Comparison of ENCODE assay signal across 30 cellular contexts in genomic region chr5:9244417-9244816, GRCh38.
"Had no signal": no experiment of that assay in that cellular context is flagged by ENCODE, and none has a peak within 500 bp of the region (broad histone marks: within the 10 kb centered on the region; RNA-seq: fewer than 3 reads in every experiment).

No MANE protein-coding gene starts in this region.

- DNase-seq: activated B cell treated with CpG ODN at 0.5 μM for 24 hours; activated CD4-positive, alpha-beta memory T cell treated with anti-CD3 and anti-CD28 coated beads for 36 hours; activated CD4-positive, alpha-beta T cell treated with anti-CD3 and anti-CD28 coated beads for 1 hour; activated CD4-positive, alpha-beta T cell treated with anti-CD3 and anti-CD28 coated beads, Interleukin-2, amount 10 ng/mL, durations not matched to agents 24 days and 14 days; activated CD8-positive, alpha-beta memory T cell treated with anti-CD3 and anti-CD28 coated beads for 24 hours; activated gamma-delta T cell treated with Interleukin-2 at 50 U/mL for 16 hours; activated T-cell treated with anti-CD3 and anti-CD28 coated beads for 4 hours; activated T-cell treated with anti-CD3 and anti-CD28 coated beads, Interleukin-2, amount 50 U/mL, for 48 hours; aorta; body of pancreas; NCI-H1092 treated with DMSO at 0.1 percent for 48 hours; NCI-H1417 treated with DMSO at 0.1 percent for 48 hours; NCI-H1694; NCI-H2029; NCI-H345; NCI-H510A; NCI-H526 treated with DMSO at 0.1 percent for 48 hours; NCI-H82; NK-92 treated with Interleukin-12 subunit alpha and Interleukin-12 subunit beta, amount 100 ng/mL, for 24 hours; OCI-M1; SHP77 treated with DMSO at 0.1 percent for 48 hours; T-cell; T-helper 2 cell; T1000 had no signal

- H3K27ac Mint-ChIP-seq: activated B cell treated with CpG ODN at 0.5 μM for 24 hours; activated CD4-positive, alpha-beta memory T cell treated with anti-CD3 and anti-CD28 coated beads for 36 hours; activated CD4-positive, alpha-beta T cell treated with anti-CD3 and anti-CD28 coated beads, Interleukin-2, amount 10 ng/mL, durations not matched to agents 24 days and 14 days; activated naive CD4-positive, alpha-beta T cell treated with anti-CD3 and anti-CD28 coated beads, Interleukin-2, amount 50 U/mL, for 24 hours; activated T-helper 17 cell treated with anti-CD3 and anti-CD28 coated beads, Interleukin-2, amount 50 U/mL, for 72 hours; T-cell had no signal

- H3K4me1 ChIP-seq: body of pancreas had no signal

- ATAC-seq: activated T-helper 17 cell treated with anti-CD3 and anti-CD28 coated beads, Interleukin-2, amount 50 U/mL, for 72 hours; body of pancreas; Panc1; T-cell had no signal

- H3K4me3 ChIP-seq: body of pancreas had no signal

- H3K36me3 Mint-ChIP-seq: activated CD4-positive, alpha-beta memory T cell treated with anti-CD3 and anti-CD28 coated beads for 36 hours; activated naive CD4-positive, alpha-beta T cell treated with anti-CD3 and anti-CD28 coated beads, Interleukin-2, amount 50 U/mL, for 24 hours; T-cell had no signal

- FAIRE-seq: TTC549 had no signal

- H3K27ac ChIP-seq: body of pancreas, KMS-11, RWPE1 had no signal

- H3K9ac ChIP-seq: KMS-11 had no signal

- H3K4me3 Mint-ChIP-seq: activated B cell treated with CpG ODN at 0.5 μM for 24 hours; activated CD4-positive, alpha-beta memory T cell treated with anti-CD3 and anti-CD28 coated beads for 36 hours; activated CD4-positive, alpha-beta T cell treated with anti-CD3 and anti-CD28 coated beads, Interleukin-2, amount 10 ng/mL, durations not matched to agents 24 days and 14 days; activated naive CD4-positive, alpha-beta T cell treated with anti-CD3 and anti-CD28 coated beads, Interleukin-2, amount 50 U/mL, for 24 hours; activated T-helper 17 cell treated with anti-CD3 and anti-CD28 coated beads, Interleukin-2, amount 50 U/mL, for 72 hours; T-cell had no signal

- H3K4me1 Mint-ChIP-seq: activated B cell treated with CpG ODN at 0.5 μM for 24 hours; activated CD4-positive, alpha-beta T cell treated with anti-CD3 and anti-CD28 coated beads, Interleukin-2, amount 10 ng/mL, durations not matched to agents 24 days and 14 days; activated naive CD4-positive, alpha-beta T cell treated with anti-CD3 and anti-CD28 coated beads, Interleukin-2, amount 50 U/mL, for 24 hours; activated T-helper 17 cell treated with anti-CD3 and anti-CD28 coated beads, Interleukin-2, amount 50 U/mL, for 72 hours; T-cell had no signal

- H3K9me3 ChIP-seq: body of pancreas had no signal

- H3K27me3 ChIP-seq: body of pancreas had no signal

- H3K4me2 ChIP-seq: KMS-11 had no signal

- H3K9me3 Mint-ChIP-seq: activated CD4-positive, alpha-beta T cell treated with anti-CD3 and anti-CD28 coated beads, Interleukin-2, amount 10 ng/mL, durations not matched to agents 24 days and 14 days; activated naive CD4-positive, alpha-beta T cell treated with anti-CD3 and anti-CD28 coated beads, Interleukin-2, amount 50 U/mL, for 24 hours had no signal

- H3K27me3 Mint-ChIP-seq: activated B cell treated with CpG ODN at 0.5 μM for 24 hours; activated CD4-positive, alpha-beta memory T cell treated with anti-CD3 and anti-CD28 coated beads for 36 hours; activated CD4-positive, alpha-beta T cell treated with anti-CD3 and anti-CD28 coated beads, Interleukin-2, amount 10 ng/mL, durations not matched to agents 24 days and 14 days; activated T-helper 17 cell treated with anti-CD3 and anti-CD28 coated beads, Interleukin-2, amount 50 U/mL, for 72 hours; T-cell had no signal
